Comparison of ENCODE assay signal across 8 cellular contexts in genomic region chr2:239266779-239267410, GRCh38.
DNase-seq lines count a peak whose midpoint lies in the region; ATAC-seq and TF ChIP-seq lines count a peak whose summit lies in the region.

No MANE protein-coding gene starts in this region.

- ATAC-seq in GM21786 (IDR thresholded peaks at IDR 0.05; ENCODE audit: unreplicated experiment) = peak; percentile 13
- no peak for ATAC-seq in WTC11
- no peak for ATAC-seq in left lobe of liver

- peaks cover 65% of the 10 kb centered on the region for H3K4me1 Mint-ChIP-seq in WTC11

- peak overlapping the region; percentile 39; the same call in 1 of the 2 replicates for H3K27ac ChIP-seq in ACC112 (ENCODE audit: low read depth, low read length)
- H3K27ac ChIP-seq in WERI-Rb-1 = no peak overlapping the region

- H3K27me3 Mint-ChIP-seq in WTC11 (ENCODE audit: low read depth) = no peaks in the 10 kb centered on the region

- DNase-seq in WTC11 (ENCODE audit: low spot score) (no peak), left lobe of liver (ENCODE audit: low spot score) (peak; percentile 44), ureter (ENCODE audit: low spot score) (peak; percentile 45), WERI-Rb-1 (no peak), cortex of kidney (lab: John Stamatoyannopoulos, UW) (no peak), kidney glomerular epithelial cell (lab: John Stamatoyannopoulos, UW) (no peak)

- H3K4me3 Mint-ChIP-seq in WTC11 = no peak overlapping the region

- no peak for TF ChIP-seq CTCF in WTC11 (IDR thresholded peaks at IDR 0.05)
- TF ChIP-seq CTCF in WERI-Rb-1 (IDR thresholded peaks at IDR 0.05; ENCODE audit: low read depth, low read length) = no peak

- POLR2A ChIA-PET in WTC11 (lab: Charles Lee) = no interaction called here

- H3K4me1 ChIP-seq in ACC112 (ENCODE audit: control insufficient read depth, insufficient read depth, low read length, unreplicated experiment) = peaks cover 37% of the 10 kb centered on the region

- H3K27me3 ChIP-seq in ACC112 (ENCODE audit: insufficient read depth, low read length) (no peaks in the 10 kb centered on the region), WERI-Rb-1 (ENCODE audit: insufficient read depth, low read depth, severe bottlenecking) (no peaks in the 10 kb centered on the region)

- H3K36me3 ChIP-seq in ACC112 (ENCODE audit: insufficient read depth, low read length) (no peaks in the 10 kb centered on the region), WERI-Rb-1 (no peaks in the 10 kb centered on the region)

- peaks cover 14% of the 10 kb centered on the region for H3K79me2 ChIP-seq in ACC112 (ENCODE audit: control insufficient read depth, insufficient read depth, low read length, unreplicated experiment)

- peak overlapping the region; percentile 76 for H3K27ac Mint-ChIP-seq in WTC11

- H3K9me3 Mint-ChIP-seq in WTC11 = no peaks in the 10 kb centered on the region

- no peaks in the 10 kb centered on the region for H3K9me3 ChIP-seq in WERI-Rb-1 (ENCODE audit: severe bottlenecking)

- peak overlapping the region; percentile 39; the same call in 1 of the 2 replicates for H3K4me3 ChIP-seq in ACC112 (ENCODE audit: low read depth, low read length)
- no peak overlapping the region for H3K4me3 ChIP-seq in WERI-Rb-1 (ENCODE audit: low read depth, low read length)

- peak overlapping the region; percentile 48 for H2AFZ ChIP-seq in ACC112 (ENCODE audit: low read length, unreplicated experiment)

- CTCF ChIA-PET in WTC11 (lab: Charles Lee) = interaction anchor here (0.7 to 1.5 kb wide), 2 partner anchors 28 to 123 kb away, joined by 3 to 9 read pairs; no protein-coding TSS in a partner anchor

- no peaks in the 10 kb centered on the region for H3K36me3 Mint-ChIP-seq in WTC11

TF ChIP-seq in WTC11, 78 proteins besides CTCF, POLR2A, EP300 and RAD21:
- TF ChIP-seq IRF2 (CRISPR knock-in tag; IDR thresholded peaks at IDR 0.05; ENCODE audit: borderline replicate concordance, low read depth) (no peak), HMGXB4 (CRISPR knock-in tag; IDR thresholded peaks at IDR 0.05) (no peak), ZNF532 (CRISPR knock-in tag; IDR thresholded peaks at IDR 0.05; ENCODE audit: borderline replicate concordance) (no peak), FOXP1 (CRISPR knock-in tag; IDR thresholded peaks at IDR 0.05; ENCODE audit: borderline replicate concordance) (no peak), PREB (CRISPR knock-in tag; IDR thresholded peaks at IDR 0.05; ENCODE audit: borderline replicate concordance) (no peak), USF1 (CRISPR knock-in tag; IDR thresholded peaks at IDR 0.05) (no peak), ZNF317 (CRISPR knock-in tag; IDR thresholded peaks at IDR 0.05; ENCODE audit: borderline replicate concordance, low read depth) (no peak), ZNF396 (CRISPR knock-in tag; IDR thresholded peaks at IDR 0.05; ENCODE audit: borderline replicate concordance) (no peak), OVOL2 (CRISPR knock-in tag; IDR thresholded peaks at IDR 0.05; ENCODE audit: borderline replicate concordance) (no peak)

Comparison
In these comparisons a context has a peak if more than half of its experiments do, and no peak if none do; other contexts are left out.
1. DNase-seq: peak in left lobe of liver (single experiment) and ureter (single experiment); none in WTC11 (single experiment), WERI-Rb-1 (single experiment), cortex of kidney (single experiment) and kidney glomerular epithelial cell (single experiment).